ENCODE assay signal across 8 cellular contexts in the genomic region with DNA sequence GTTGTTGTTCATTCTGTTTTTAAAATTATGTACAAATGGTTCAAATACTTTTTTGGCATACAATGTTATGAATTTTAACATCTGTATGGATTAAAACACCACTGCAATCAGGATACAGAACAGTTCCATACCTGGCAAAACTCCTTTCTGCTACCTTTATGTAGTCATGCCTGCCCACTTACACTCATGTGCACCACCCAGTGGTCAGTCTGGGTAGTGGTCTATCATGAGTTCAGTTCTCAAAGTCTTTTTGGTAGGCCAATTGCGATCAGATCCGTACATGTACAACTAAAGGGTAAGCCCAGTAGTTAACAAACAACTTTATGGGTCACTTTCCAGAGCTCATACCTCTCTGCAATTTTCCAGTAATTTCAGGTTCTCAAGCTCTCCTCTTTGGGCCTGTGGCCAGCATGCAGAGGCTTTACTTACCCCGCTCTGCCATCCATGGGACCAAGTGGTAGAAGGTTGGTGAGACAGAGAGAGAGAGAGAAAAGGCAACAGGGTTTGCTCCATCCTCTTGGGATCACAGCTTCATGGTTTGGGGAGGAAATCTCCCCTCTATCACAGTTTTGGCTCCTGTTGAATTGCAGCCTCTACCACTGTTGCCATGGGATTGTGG.
DNase-seq lines count a peak whose midpoint lies in the region; ATAC-seq and TF ChIP-seq lines count a peak whose summit lies in the region.

No MANE protein-coding gene starts in this region.

- no peak overlapping the region for H3K4me3 Mint-ChIP-seq in activated naive CD8-positive, alpha-beta T cell treated with anti-CD3 and anti-CD28 coated beads, Interleukin-2, amount 50 U/mL, for 24 hours

- no peak overlapping the region for H3K27ac Mint-ChIP-seq in activated naive CD8-positive, alpha-beta T cell treated with anti-CD3 and anti-CD28 coated beads, Interleukin-2, amount 50 U/mL, for 24 hours

- no peaks in the 10 kb centered on the region for H3K79me2 ChIP-seq in SU-DHL-6 (ENCODE audit: insufficient read depth, low read length)

- H4K20me1 ChIP-seq in SU-DHL-6 (ENCODE audit: low read depth, low read length) = no peaks in the 10 kb centered on the region

- H3K36me3 Mint-ChIP-seq in activated naive CD8-positive, alpha-beta T cell treated with anti-CD3 and anti-CD28 coated beads, Interleukin-2, amount 50 U/mL, for 24 hours (ENCODE audit: low read depth) = no peaks in the 10 kb centered on the region

- H3K4me3 ChIP-seq in SU-DHL-6 (ENCODE audit: insufficient read depth, low read length, poor library complexity, severe bottlenecking) (no peak overlapping the region), right cardiac atrium (ENCODE audit: low read length) (no peak overlapping the region)

- H3K27me3 ChIP-seq in SU-DHL-6 (ENCODE audit: low read length) (no peaks in the 10 kb centered on the region), right cardiac atrium (ENCODE audit: control insufficient read depth, insufficient read depth) (no peaks in the 10 kb centered on the region)

- no peaks in the 10 kb centered on the region for H3F3A ChIP-seq in SU-DHL-6 (ENCODE audit: insufficient read depth)

- H3K4me2 ChIP-seq in SU-DHL-6 (ENCODE audit: low read depth, low read length, poor library complexity, severe bottlenecking) = no peak overlapping the region

- no peaks in the 10 kb centered on the region for H3K4me1 ChIP-seq in right cardiac atrium (ENCODE audit: control insufficient read depth, insufficient read depth, low read length)

- no peaks in the 10 kb centered on the region for H3K9me2 ChIP-seq in SU-DHL-6 (replicated peaks; ENCODE audit: insufficient read depth, low read length)

- H3K27ac ChIP-seq in SU-DHL-6 (ENCODE audit: low read depth, low read length) (no peak overlapping the region), right cardiac atrium (ENCODE audit: low read length) (no peak overlapping the region)

- ATAC-seq in HG03571 (IDR thresholded peaks at IDR 0.05; ENCODE audit: unreplicated experiment) = peak; percentile 87
- no peak for ATAC-seq in activated naive CD8-positive, alpha-beta T cell treated with anti-CD3 and anti-CD28 coated beads, Interleukin-2, amount 50 U/mL, for 24 hours
- ATAC-seq in right cardiac atrium = peak; percentile 51 to 58
- ATAC-seq in HG02571 (IDR thresholded peaks at IDR 0.05; ENCODE audit: unreplicated experiment) = no peak

- no peaks in the 10 kb centered on the region for H3K4me1 Mint-ChIP-seq in activated naive CD8-positive, alpha-beta T cell treated with anti-CD3 and anti-CD28 coated beads, Interleukin-2, amount 50 U/mL, for 24 hours

- 71% methylated on average over 3 of the region's 3 CpGs for WGBS in right cardiac atrium

- intact Hi-C loops in right cardiac atrium (cut with DNase I) = loop anchor here in 1 of 4 donors (10.0 kb wide), 1 partner anchor 395 kb away; no protein-coding TSS in a partner anchor

- H3K9me3 Mint-ChIP-seq in activated naive CD8-positive, alpha-beta T cell treated with anti-CD3 and anti-CD28 coated beads, Interleukin-2, amount 50 U/mL, for 24 hours = no peaks in the 10 kb centered on the region

- peak; percentile 48 for DNase-seq in COLO829 (ENCODE audit: low spot score)
- DNase-seq in GM19240 (ENCODE audit: insufficient read length, low spot score) = peak; percentile 22
- DNase-seq in activated naive CD8-positive, alpha-beta T cell treated with anti-CD3 and anti-CD28 coated beads, Interleukin-2, amount 50 U/mL, for 24 hours = peak; percentile 70
- DNase-seq in right cardiac atrium = peak in 2 of 3 donors; percentile 51 to 87
- peak; percentile 51 for DNase-seq in stimulated activated CD4-positive, alpha-beta T cell treated with anti-CD3 and anti-CD28 coated beads, Interleukin-12 subunit alpha, Interleukin-12 subunit beta, amount 100 ng/mL, for 4 hours

- TF ChIP-seq CTCF in SU-DHL-6 (IDR thresholded peaks at IDR 0.05; ENCODE audit: insufficient read depth, low read length, poor library complexity, severe bottlenecking) = peak; percentile 77

- peaks cover 24% of the 10 kb centered on the region for H3K27me3 Mint-ChIP-seq in activated naive CD8-positive, alpha-beta T cell treated with anti-CD3 and anti-CD28 coated beads, Interleukin-2, amount 50 U/mL, for 24 hours

- no peak overlapping the region for H2AFZ ChIP-seq in SU-DHL-6 (ENCODE audit: low read depth, low read length, severe bottlenecking)

- H3K36me3 ChIP-seq in SU-DHL-6 (ENCODE audit: low read length) = no peaks in the 10 kb centered on the region

- no peak overlapping the region for H3K9ac ChIP-seq in SU-DHL-6 (ENCODE audit: low read length)

- H3K9me3 ChIP-seq in SU-DHL-6 (ENCODE audit: insufficient read depth, low read length) (no peaks in the 10 kb centered on the region), right cardiac atrium (ENCODE audit: control insufficient read depth, low read length) (no peaks in the 10 kb centered on the region)

Comparison
In these comparisons a context has a peak if more than half of its experiments do, and no peak if none do; other contexts are left out.
1. ATAC-seq: peak in HG03571 (single experiment) and right cardiac atrium (2 of 2); none in activated naive CD8-positive, alpha-beta T cell treated with anti-CD3 and anti-CD28 coated beads, Interleukin-2, amount 50 U/mL, for 24 hours (single experiment) and HG02571 (single experiment).
2. Peak in every context shown above with its lines, with median percentiles within 50 percentile points of each other: DNase-seq.